ENCODE assay signal across 13 cellular contexts in the genomic region with DNA sequence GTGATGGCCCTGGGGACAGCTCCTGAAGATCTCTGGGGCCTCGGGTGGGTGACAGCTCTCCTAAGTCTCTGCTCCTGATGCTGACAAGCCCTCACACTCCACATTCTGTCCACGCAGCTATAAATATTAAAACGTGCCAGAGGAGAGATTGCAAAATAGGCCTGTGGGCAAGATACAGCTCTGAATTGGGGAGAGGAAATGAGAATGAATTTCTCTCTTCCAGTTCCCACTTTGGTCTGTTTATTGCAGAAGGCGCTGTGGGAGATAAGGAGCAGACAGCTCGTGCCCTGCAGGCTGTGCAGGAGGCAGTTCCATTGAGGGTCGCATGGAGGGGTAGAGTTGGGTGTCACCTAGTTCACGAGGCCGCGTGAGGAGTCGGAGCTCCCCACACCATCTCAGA.
"Had no signal": no experiment of that assay in that cellular context is flagged by ENCODE, and none has a peak within 500 bp of the region (broad histone marks: within the 10 kb centered on the region; RNA-seq: fewer than 3 reads in every experiment).

No MANE protein-coding gene starts in this region.

- H3K27ac ChIP-seq: ascending aorta, foreskin keratinocyte, left ventricle myocardium inferior, parathyroid adenoma, tibial nerve had no signal

- H3K36me3 ChIP-seq: ascending aorta, left ventricle myocardium inferior, tibial nerve had no signal

- H3K9me3 ChIP-seq: ascending aorta had no signal

- H3K4me3 ChIP-seq: ascending aorta, left ventricle myocardium inferior, tibial nerve had no signal

- ATAC-seq: foreskin keratinocyte; stimulated activated memory B cell treated with anti-CD40 and anti-IgM and Interleukin-4, amounts not matched to agents 10 μg/mL and 1 μg/mL and 100 μg/mL, for 72 hours had no signal

- DNase-seq: activated CD4-positive, alpha-beta T cell treated with anti-CD3 and anti-CD28 coated beads, Interleukin-2, amount 50 U/mL, for 1 hour; activated gamma-delta T cell treated with Interleukin-2 at 50 U/mL for 16 hours; activated naive CD8-positive, alpha-beta T cell treated with anti-CD3 and anti-CD28 coated beads, Interleukin-2, amount 10 ng/mL, durations not matched to agents 7 days and 5 days; effector CD4-positive, alpha-beta T cell; foreskin keratinocyte; islet precursor cell; left ventricle myocardium inferior; midbrain; small intestine had no signal

- H3K36me3 Mint-ChIP-seq: activated naive CD8-positive, alpha-beta T cell treated with anti-CD3 and anti-CD28 coated beads, Interleukin-2, amount 10 ng/mL, durations not matched to agents 7 days and 5 days; stimulated activated memory B cell treated with anti-CD40 and anti-IgM and Interleukin-4, amounts not matched to agents 10 μg/mL and 1 μg/mL and 100 μg/mL, for 72 hours had no signal

- H2AFZ ChIP-seq: parathyroid adenoma had no signal

- H3K4me1 ChIP-seq: ascending aorta, foreskin keratinocyte, left ventricle myocardium inferior, parathyroid adenoma, tibial nerve had no signal

- H3K4me1 Mint-ChIP-seq: activated naive CD8-positive, alpha-beta T cell treated with anti-CD3 and anti-CD28 coated beads, Interleukin-2, amount 10 ng/mL, durations not matched to agents 7 days and 5 days; stimulated activated memory B cell treated with anti-CD40 and anti-IgM and Interleukin-4, amounts not matched to agents 10 μg/mL and 1 μg/mL and 100 μg/mL, for 72 hours had no signal

- H3K27me3 ChIP-seq: ascending aorta, foreskin keratinocyte had no signal

- H3K9ac ChIP-seq: parathyroid adenoma had no signal

- H3K4me3 Mint-ChIP-seq: activated naive CD8-positive, alpha-beta T cell treated with anti-CD3 and anti-CD28 coated beads, Interleukin-2, amount 10 ng/mL, durations not matched to agents 7 days and 5 days; stimulated activated memory B cell treated with anti-CD40 and anti-IgM and Interleukin-4, amounts not matched to agents 10 μg/mL and 1 μg/mL and 100 μg/mL, for 72 hours had no signal

- H3K79me2 ChIP-seq: parathyroid adenoma had no signal

- H3K27ac Mint-ChIP-seq: activated naive CD8-positive, alpha-beta T cell treated with anti-CD3 and anti-CD28 coated beads, Interleukin-2, amount 10 ng/mL, durations not matched to agents 7 days and 5 days; stimulated activated memory B cell treated with anti-CD40 and anti-IgM and Interleukin-4, amounts not matched to agents 10 μg/mL and 1 μg/mL and 100 μg/mL, for 72 hours had no signal
